In genomic region chr2:207887570-207887969, GRCh38 we compare ENCODE assay signal across 20 cellular contexts.
DNase-seq lines count a peak whose midpoint lies in the region; ATAC-seq, FAIRE-seq and TF ChIP-seq lines count a peak whose summit lies in the region.
"Had no signal": no experiment of that assay in that cellular context is flagged by ENCODE, and none has a peak within 500 bp of the region (broad histone marks: within the 10 kb centered on the region; RNA-seq: fewer than 3 reads in every experiment).

No MANE protein-coding gene starts in this region.

- no peak for FAIRE-seq in HepG2 (lab: Jason Lieb, UNC)
- FAIRE-seq: HTR-8/SVneo had no signal

- no peak for TF ChIP-seq POLR2A in HepG2 (IDR thresholded peaks at IDR 0.05; ENCODE audit: insufficient read depth in 1 of 2, low read depth in 2 of 2, low read length in 2 of 2)

- peak in 7 of 8 donors; percentile 51 to 92 (median 83) for ATAC-seq in heart right ventricle
- ATAC-seq in memory B cell (ENCODE audit: low read depth), result no peak
- ATAC-seq in HepG2, result no peak
- ATAC-seq in HG03442 (IDR thresholded peaks at IDR 0.05; ENCODE audit: unreplicated experiment), result no peak
- ATAC-seq: A549 had no signal

- H2AFZ ChIP-seq in HepG2 (ENCODE audit: low read length), result no peak overlapping the region
- H2AFZ ChIP-seq: GM23248 had no signal

- H3K9me3 ChIP-seq in heart right ventricle (no peaks in the 10 kb centered on the region), HepG2 (ENCODE audit: low read length) (no peaks in the 10 kb centered on the region)
- H3K9me3 ChIP-seq: A549, BLaER1 had no signal

- H3K79me2 ChIP-seq in HepG2 (ENCODE audit: insufficient read depth, low read length), result no peaks in the 10 kb centered on the region

- H3K27ac ChIP-seq in heart right ventricle (peak overlapping the region in 7 of 10 donors; percentile 14 to 74 (median 60)), HepG2 (ENCODE audit: extremely low read length, insufficient read depth, low read length) (no peak overlapping the region)
- H3K27ac ChIP-seq: 22Rv1, A549, BLaER1, GM23248, HL-60 had no signal

- peaks cover 2% of the 10 kb centered on the region for H3K4me1 Mint-ChIP-seq in memory B cell

- H4K20me1 ChIP-seq in HepG2 (ENCODE audit: insufficient read depth, low read length), result no peaks in the 10 kb centered on the region
- H4K20me1 ChIP-seq: BLaER1 had no signal

- no peaks in the 10 kb centered on the region for H3K27me3 Mint-ChIP-seq in memory B cell
- H3K27me3 Mint-ChIP-seq: CD4-positive, alpha-beta memory T cell had no signal

- H3K36me3 ChIP-seq in heart right ventricle (no peaks in the 10 kb centered on the region), HepG2 (replicated peaks in 1 of 2; ENCODE audit: control insufficient read depth in 1 of 2, insufficient read depth in 2 of 2, low read length in 2 of 2) (no peaks in the 10 kb centered on the region)
- H3K36me3 ChIP-seq: BLaER1 had no signal

- no peak overlapping the region for H3K9ac ChIP-seq in HepG2 (ENCODE audit: insufficient read depth, low read depth, low read length)
- H3K9ac ChIP-seq: BLaER1, GM23248 had no signal

- H3K27me3 ChIP-seq in heart right ventricle (no peaks in the 10 kb centered on the region), HepG2 (ENCODE audit: control insufficient read depth in 1 of 2, insufficient read depth in 2 of 2, low read length in 2 of 2) (no peaks in the 10 kb centered on the region)
- H3K27me3 ChIP-seq: BLaER1 had no signal

- H3K36me3 Mint-ChIP-seq in memory B cell, result peaks cover 4% of the 10 kb centered on the region

- H3K4me3 Mint-ChIP-seq in memory B cell, result no peak overlapping the region
- H3K4me3 Mint-ChIP-seq: CD14-positive monocyte; CD4-positive, alpha-beta memory T cell had no signal

- no peak overlapping the region for H3K4me2 ChIP-seq in HepG2 (ENCODE audit: low read depth, low read length)
- H3K4me2 ChIP-seq: A549, BLaER1 had no signal

- peak overlapping the region; percentile 22 for H3K27ac Mint-ChIP-seq in memory B cell

- peak; percentile 43 for DNase-seq in NCI-H2227 treated with DMSO at 0.1 percent for 48 hours (lab: John Stamatoyannopoulos, UW)
- no peak for DNase-seq in NCI-H2227 (lab: John Stamatoyannopoulos, UW; ENCODE audit: unreplicated experiment)
- DNase-seq in NCI-H69 (lab: John Stamatoyannopoulos, UW), result peak; percentile 34
- DNase-seq in heart right ventricle, result no peak
- DNase-seq in memory B cell (ENCODE audit: low spot score in 2 of 2), result no peak
- DNase-seq in kidney glomerular epithelial cell (lab: John Stamatoyannopoulos, UW), result no peak
- no peak for DNase-seq in HepG2 (ENCODE audit: low spot score)
- DNase-seq: CD4-positive, alpha-beta memory T cell; DMS153; DMS79; GDM1; GM23248; HCEC 1CT had no signal

- H3K4me1 ChIP-seq in heart right ventricle (peaks cover under 1 to 21% (median 10%) of the 10 kb centered on the region in 9 donors), HepG2 (ENCODE audit: insufficient read depth, low read length) (peaks cover 49% of the 10 kb centered on the region)
- H3K4me1 ChIP-seq: A549 had no signal

- intact Hi-C loops in heart right ventricle (cut with DNase I) (loop anchor here in 1 of 10 donors (5.0 kb wide), 1 partner anchor 60 kb away; no protein-coding TSS in a partner anchor), HepG2 (cut with micrococcal nuclease; ENCODE audit: unreplicated experiment) (no loop called here)

- no peak for TF ChIP-seq CTCF in heart right ventricle (IDR thresholded peaks at IDR 0.05)
- TF ChIP-seq CTCF in HepG2 (CRISPR knock-in tag; IDR thresholded peaks at IDR 0.05), result no peak

- in situ Hi-C loops in HepG2 (cut with HindIII; ENCODE audit: extremely low pct_ligation_motif_present, low pct_unique_long_range_greater_than_20kb), result no loop called here

- 50 to 68% methylated on average over 1 of the region's 1 CpG for WGBS in heart right ventricle, 2 donors
- WGBS in HepG2 (ENCODE audit: low lambda C conversion rate), result 93% methylated on average over 1 of the region's 1 CpG

- no peak for TF ChIP-seq RAD21 in HepG2 (CRISPR knock-in tag; IDR thresholded peaks at IDR 0.05)

- BruUV-seq in HepG2 (replicated peaks; lab: Mats Ljungman, UMichigan), result no TSS peak

- POLR2A ChIA-PET in HepG2 (lab: Yijun Ruan, JAX), result interaction anchor here (2.4 kb wide), 1 partner anchor 10 kb away, joined by 9 read pairs; no protein-coding TSS in a partner anchor

- CTCF ChIA-PET in HepG2 (lab: Yijun Ruan, JAX; ENCODE audit: low intra/inter-chr PET ratio, low total read pairs), result no interaction called here

- no peaks in the 10 kb centered on the region for H3K9me3 Mint-ChIP-seq in memory B cell
- H3K9me3 Mint-ChIP-seq: CD4-positive, alpha-beta memory T cell had no signal

- H3K4me3 ChIP-seq in heart right ventricle, result no peak overlapping the region
- H3K4me3 ChIP-seq in HepG2 (replicated peaks in 1 of 3; ENCODE audit: insufficient read depth in 1 of 3, low read depth in 2 of 3, low read length in 3 of 3), result no peak overlapping the region
- H3K4me3 ChIP-seq: A549, BLaER1, GM23248 had no signal

- no peak for TF ChIP-seq EP300 in HepG2 (IDR thresholded peaks at IDR 0.05; ENCODE audit: low read depth in 2 of 2, low read length in 2 of 2)
- TF ChIP-seq EP300 in HepG2 (CRISPR knock-in tag; IDR thresholded peaks at IDR 0.05; ENCODE audit: borderline replicate concordance), result no peak

TF ChIP-seq in HepG2, 621 proteins besides CTCF, POLR2A, EP300 and RAD21:
- no peak for TF ChIP-seq CHCHD3 (CRISPR knock-in tag; IDR thresholded peaks at IDR 0.05)
- TF ChIP-seq ZNF672 (CRISPR knock-in tag; IDR thresholded peaks at IDR 0.05), result no peak
- no peak for TF ChIP-seq MEIS2 (CRISPR knock-in tag; IDR thresholded peaks at IDR 0.05)
- TF ChIP-seq ZNF614 (CRISPR knock-in tag; IDR thresholded peaks at IDR 0.05; ENCODE audit: borderline replicate concordance), result no peak
- no peak for TF ChIP-seq NFKB2 (CRISPR knock-in tag; IDR thresholded peaks at IDR 0.05; ENCODE audit: borderline replicate concordance)
- no peak for TF ChIP-seq ZSCAN29 (CRISPR knock-in tag; conservative IDR thresholded peaks at IDR 0.05)
- no peak for TF ChIP-seq ZNF333 (CRISPR knock-in tag; IDR thresholded peaks at IDR 0.05; ENCODE audit: borderline replicate concordance)
- no peak for TF ChIP-seq KAT8 (CRISPR knock-in tag; IDR thresholded peaks at IDR 0.05)
- TF ChIP-seq GLI4 (CRISPR knock-in tag; IDR thresholded peaks at IDR 0.05; ENCODE audit: borderline replicate concordance), result no peak
- TF ChIP-seq HBP1 (CRISPR knock-in tag; IDR thresholded peaks at IDR 0.05; ENCODE audit: low read depth), result no peak
- no peak for TF ChIP-seq POLR2AphosphoS2 (IDR thresholded peaks at IDR 0.05; ENCODE audit: low read depth, low read length)
- TF ChIP-seq ZNF18 (CRISPR knock-in tag; IDR thresholded peaks at IDR 0.05; ENCODE audit: insufficient replicate concordance), result no peak

Comparison
In these comparisons a context has a peak if more than half of its experiments do, and no peak if none do; other contexts are left out.
1. DNase-seq: peak in NCI-H2227 treated with DMSO at 0.1 percent for 48 hours (single experiment) and NCI-H69 (single experiment); none in NCI-H2227 (single experiment), heart right ventricle (0 of 2), memory B cell (0 of 2), kidney glomerular epithelial cell (single experiment) and HepG2 (single experiment).
2. ATAC-seq: peak in heart right ventricle (7 of 8); none in memory B cell (single experiment), HepG2 (single experiment) and HG03442 (single experiment).